19 cellular contexts compared by ENCODE assay signal in genomic region chr13:51977606-51978005, GRCh38.
"Had no signal": no experiment of that assay in that cellular context is flagged by ENCODE, and none has a peak within 500 bp of the region (broad histone marks: within the 10 kb centered on the region; RNA-seq: fewer than 3 reads in every experiment).

No MANE protein-coding gene starts in this region.

- H3K9me3 ChIP-seq: colonic mucosa, stomach had no signal

- DNase-seq: cerebellar nuclear complex; colonic mucosa; effector CD4-positive, alpha-beta T cell; endodermal cell; foreskin fibroblast; head of caudate nucleus; natural killer cell; posterior cingulate gyrus; stimulated activated CD4-positive, alpha-beta T cell treated with anti-CD3 and anti-CD28 coated beads, Interleukin-2, amount 100 ng/mL, for 24 hours; stimulated activated naive CD4-positive, alpha-beta T cell; stomach; trophoblast cell had no signal

- H3K36me3 ChIP-seq: colonic mucosa had no signal

- H3K4me3 Mint-ChIP-seq: endodermal cell, natural killer cell, neural crest cell had no signal

- ATAC-seq: esophagus mucosa, natural killer cell, sciatic nerve had no signal

- H3K4me3 ChIP-seq: colonic mucosa, hepatocyte, skin epidermis, stomach had no signal

- H3K27ac ChIP-seq: colonic mucosa, skin epidermis, stomach had no signal

- H3K4me1 Mint-ChIP-seq: natural killer cell, neural crest cell had no signal

- H3K4me1 ChIP-seq: colonic mucosa had no signal

- H3K27me3 ChIP-seq: colonic mucosa, hepatocyte, stomach had no signal

- H3K36me3 Mint-ChIP-seq: natural killer cell had no signal

- FAIRE-seq: endothelial cell of umbilical vein, urothelium cell line had no signal

- H3K9me3 Mint-ChIP-seq: endodermal cell, natural killer cell, neural crest cell had no signal

- H3K27ac Mint-ChIP-seq: endodermal cell, natural killer cell had no signal
